ENCODE assay signal across 17 cellular contexts in genomic region chr10:122087436-122087835, GRCh38.
DNase-seq lines count a peak whose midpoint lies in the region; ATAC-seq and TF ChIP-seq lines count a peak whose summit lies in the region.
"Had no signal": no experiment of that assay in that cellular context is flagged by ENCODE, and none has a peak within 500 bp of the region (broad histone marks: within the 10 kb centered on the region; RNA-seq: fewer than 3 reads in every experiment).

No MANE protein-coding gene starts in this region.

- H3K79me2 ChIP-seq in HCT116 (ENCODE audit: insufficient read depth, low read length) (no peaks in the 10 kb centered on the region), smooth muscle cell (ENCODE audit: low read depth) (no peaks in the 10 kb centered on the region)

- H2AFZ ChIP-seq in HCT116 (ENCODE audit: low read depth, low read length, poor library complexity, severe bottlenecking) (no peak overlapping the region), smooth muscle cell (ENCODE audit: low read depth) (no peak overlapping the region)

- H3K4me3 ChIP-seq in HCT116 (replicated peaks in 1 of 2; ENCODE audit: low read depth in 1 of 2, low read length in 2 of 2) (no peak overlapping the region), epithelial cell of esophagus (ENCODE audit: low read length) (peak overlapping the region; percentile 39), psoas muscle (no peak overlapping the region), smooth muscle cell (no peak overlapping the region)
- H3K4me3 ChIP-seq: BLaER1 treated with 17β-estradiol and CSF1 and Interleukin-3, amounts not matched to agents 10 nM and 100 nM had no signal

- peak; percentile 15 for DNase-seq in COLO668 (lab: John Stamatoyannopoulos, UW; ENCODE audit: unreplicated experiment)
- DNase-seq in HCT116 (ENCODE audit: low read depth, low spot score) = no peak
- peak; percentile 51 for DNase-seq in epithelial cell of esophagus (ENCODE audit: low read depth)
- DNase-seq in psoas muscle = no peak
- no peak for DNase-seq in NCI-H2081 treated with DMSO at 0.1 percent for 48 hours (lab: John Stamatoyannopoulos, UW)
- no peak for DNase-seq in smooth muscle cell (lab: John Stamatoyannopoulos, UW; ENCODE audit: unreplicated experiment)
- DNase-seq in NCI-H2227 treated with DMSO at 0.1 percent for 48 hours (lab: John Stamatoyannopoulos, UW) = no peak
- DNase-seq: CD8-positive, alpha-beta T cell; DND-41; HCEC 1CT; IMR-90; NCI-H1417 treated with DMSO at 0.1 percent for 48 hours; NCI-H187 treated with DMSO at 0.1 percent for 48 hours; NCI-H510A treated with DMSO at 0.1 percent for 48 hours; NCI-H774 had no signal

- no TSS peak for BruUV-seq in HCT116 (replicated peaks; lab: Mats Ljungman, UMichigan)

- H3K9me3 ChIP-seq in HCT116 (ENCODE audit: control insufficient read depth in 1 of 2, insufficient read depth in 1 of 2, low read depth in 1 of 2, low read length in 2 of 2) (no peaks in the 10 kb centered on the region), psoas muscle (no peaks in the 10 kb centered on the region), smooth muscle cell (replicated peaks; ENCODE audit: low read depth) (no peaks in the 10 kb centered on the region)
- H3K9me3 ChIP-seq: BLaER1 treated with 17β-estradiol and CSF1 and Interleukin-3, amounts not matched to agents 10 nM and 100 nM had no signal

- peaks cover 23% of the 10 kb centered on the region; the same call in 1 of the 2 replicates for H3K27me3 ChIP-seq in HCT116 (ENCODE audit: insufficient read depth, low read length)
- no peaks in the 10 kb centered on the region for H3K27me3 ChIP-seq in psoas muscle (ENCODE audit: insufficient read depth in 3 of 3, low read length in 2 of 3)
- H3K27me3 ChIP-seq in smooth muscle cell (ENCODE audit: low read depth) = peaks cover 93% of the 10 kb centered on the region
- H3K27me3 ChIP-seq: BLaER1 treated with 17β-estradiol and CSF1 and Interleukin-3, amounts not matched to agents 10 nM and 100 nM had no signal

- no peaks in the 10 kb centered on the region for H3K9me2 ChIP-seq in HCT116 (ENCODE audit: insufficient read depth)

- TF ChIP-seq CTCF in HCT116 (IDR thresholded peaks at IDR 0.05 in 2 of 3, conservative IDR thresholded peaks at IDR 0.05 in 1 of 3; ENCODE audit: borderline replicate concordance in 1 of 3, insufficient read depth in 1 of 3, low read depth in 2 of 3, low read length in 2 of 3) (no peak), epithelial cell of esophagus (IDR thresholded peaks at IDR 0.05; ENCODE audit: insufficient read depth, low read depth, low read length, missing control alignments) (no peak), psoas muscle (IDR thresholded peaks at IDR 0.05) (no peak), smooth muscle cell (IDR thresholded peaks at IDR 0.05; ENCODE audit: borderline replicate concordance, insufficient read depth, poor library complexity, severe bottlenecking) (no peak)

- H3F3A ChIP-seq in smooth muscle cell (ENCODE audit: low read depth) = no peaks in the 10 kb centered on the region

- H3K9ac ChIP-seq in HCT116 (ENCODE audit: low read length) (no peak overlapping the region), smooth muscle cell (ENCODE audit: low read depth) (no peak overlapping the region)
- H3K9ac ChIP-seq: BLaER1 treated with 17β-estradiol and CSF1 and Interleukin-3, amounts not matched to agents 10 nM and 100 nM had no signal

- H3K27ac ChIP-seq in HCT116 (ENCODE audit: low read depth, low read length) (no peak overlapping the region), psoas muscle (peak overlapping the region; percentile 46), smooth muscle cell (ENCODE audit: low read depth) (no peak overlapping the region)
- H3K27ac ChIP-seq: BLaER1 treated with 17β-estradiol and CSF1 and Interleukin-3, amounts not matched to agents 10 nM and 100 nM had no signal

- H3K4me2 ChIP-seq in HCT116 (ENCODE audit: low read length) (no peak overlapping the region), smooth muscle cell (no peak overlapping the region)
- H3K4me2 ChIP-seq: BLaER1 treated with 17β-estradiol and CSF1 and Interleukin-3, amounts not matched to agents 10 nM and 100 nM had no signal

- no peak for TF ChIP-seq POLR2A in HCT116 (IDR thresholded peaks at IDR 0.05; ENCODE audit: borderline replicate concordance, extremely low read depth, insufficient read depth, insufficient read length)

- RAD21 ChIA-PET in HCT116 (lab: Charles Lee; ENCODE audit: low non-redundant PET in 1 of 2, low total read pairs in 2 of 2, uncharacterized antibody in 2 of 2, unreplicated experiment in 2 of 2) = no interaction called here

- no peak for TF ChIP-seq RAD21 in HCT116 (IDR thresholded peaks at IDR 0.05; ENCODE audit: low read depth)

- no peaks in the 10 kb centered on the region for H4K20me1 ChIP-seq in HCT116 (ENCODE audit: insufficient read depth)
- no peaks in the 10 kb centered on the region for H4K20me1 ChIP-seq in smooth muscle cell (ENCODE audit: low read depth)

- ATAC-seq in HCT116 = peak; percentile 26; the same call in 1 of the 2 replicates
- ATAC-seq in psoas muscle = peak in 3 of 4 donors; percentile 56 to 65 (median 61)
- ATAC-seq in GM18502 (IDR thresholded peaks at IDR 0.05; ENCODE audit: poor library complexity, unreplicated experiment) = no peak
- ATAC-seq: CD8-positive, alpha-beta T cell had no signal

- no peaks in the 10 kb centered on the region for H3K36me3 ChIP-seq in HCT116 (ENCODE audit: control insufficient read depth in 1 of 2, insufficient read depth in 2 of 2, low read length in 2 of 2)
- peaks cover 0 to 94% of the 10 kb centered on the region in 2 donors for H3K36me3 ChIP-seq in psoas muscle (ENCODE audit: insufficient read depth in 1 of 2, low read depth in 1 of 2)
- H3K36me3 ChIP-seq in smooth muscle cell (ENCODE audit: low read depth) = no peaks in the 10 kb centered on the region
- H3K36me3 ChIP-seq: BLaER1 treated with 17β-estradiol and CSF1 and Interleukin-3, amounts not matched to agents 10 nM and 100 nM had no signal

- intact Hi-C loops in HCT116 (cut with micrococcal nuclease) (no loop called here), psoas muscle (cut with DNase I) (no loop called here)

- CTCF ChIA-PET in HCT116 (lab: Charles Lee) = no interaction called here

- WGBS in psoas muscle, 3 donors = 59 to 76% (median 63%) methylated on average over 9 of the region's 9 CpGs
- 90% methylated on average over 9 of the region's 9 CpGs for WGBS in smooth muscle cell (ENCODE audit: low lambda C conversion rate)

- POLR2A ChIA-PET in HCT116 (lab: Charles Lee) = no interaction called here

- H3K4me1 ChIP-seq in HCT116 (ENCODE audit: control insufficient read depth in 1 of 2, insufficient read depth in 2 of 2, low read length in 2 of 2) (no peaks in the 10 kb centered on the region; a peak in 1 of 4 replicates), psoas muscle (peaks cover 3% of the 10 kb centered on the region), smooth muscle cell (ENCODE audit: low read depth) (no peaks in the 10 kb centered on the region)
- H3K4me1 ChIP-seq: BLaER1 treated with 17β-estradiol and CSF1 and Interleukin-3, amounts not matched to agents 10 nM and 100 nM had no signal

TF ChIP-seq in HCT116, 20 proteins besides CTCF, POLR2A, EP300 and RAD21:
- no peak for TF ChIP-seq SP1 (IDR thresholded peaks at IDR 0.05; ENCODE audit: low read depth)

Comparison
In these comparisons a context has a peak if more than half of its experiments do, and no peak if none do; other contexts are left out.
1. DNase-seq: peak in COLO668 (single experiment) and epithelial cell of esophagus (single experiment); none in HCT116 (single experiment), psoas muscle (0 of 2), NCI-H2081 treated with DMSO at 0.1 percent for 48 hours (single experiment), smooth muscle cell (single experiment) and NCI-H2227 treated with DMSO at 0.1 percent for 48 hours (single experiment).